Comparison of ENCODE assay signal across 15 cellular contexts in genomic region chr1:234912541-234913312, GRCh38.
A peak's percentile ranks its signal among the peaks of the same experiment; 100 is the strongest.
DNase-seq lines count a peak whose midpoint lies in the region; ATAC-seq and TF ChIP-seq lines count a peak whose summit lies in the region.
"Had no signal": no experiment of that assay in that cellular context is flagged by ENCODE, and none has a peak within 500 bp of the region (broad histone marks: within the 10 kb centered on the region; RNA-seq: fewer than 3 reads in every experiment).

No MANE protein-coding gene starts in this region.

- H2BK5ac ChIP-seq in neuronal stem cell (ENCODE audit: low read length), result no peak overlapping the region

- peak overlapping the region; percentile 17 for H2AFZ ChIP-seq in neuronal stem cell (ENCODE audit: low read length)

- H3K9me3 Mint-ChIP-seq in CD8-positive, alpha-beta T cell, result no peaks in the 10 kb centered on the region
- peaks cover 10% of the 10 kb centered on the region for H3K9me3 Mint-ChIP-seq in WTC11
- H3K9me3 Mint-ChIP-seq: activated naive CD4-positive, alpha-beta T cell treated with anti-CD3 and anti-CD28 coated beads, Interleukin-2, amount 50 U/mL, for 24 hours had no signal

- no peak overlapping the region for H2BK12ac ChIP-seq in neuronal stem cell (ENCODE audit: low read length)

- no CpG with 5 or more reads among the region's 10 CpGs for WGBS in neuronal stem cell (ENCODE audit: extremely low coverage in 2 of 2, insufficient read length in 2 of 2, insufficient replicate concordance in 1 of 2), 2 donors

- CTCF ChIA-PET in CD8-positive, alpha-beta T cell (lab: Charles Lee), result interaction anchor here (1.1 kb wide), 1 partner anchor 10 kb away, joined by 3 read pairs; no protein-coding TSS in a partner anchor
- CTCF ChIA-PET in WTC11 (lab: Charles Lee), result interaction anchor here (0.7 kb wide), 1 partner anchor 45 kb away, joined by 3 read pairs; no protein-coding TSS in a partner anchor

- H3K4me2 ChIP-seq in neuronal stem cell (ENCODE audit: insufficient read depth, low read length, poor library complexity, severe bottlenecking), result no peak overlapping the region

- POLR2A ChIA-PET in CD8-positive, alpha-beta T cell (lab: Charles Lee), result interaction anchor here (0.6 to 1.1 kb wide), 4 partner anchors 67 to 314 kb away, joined by 3 to 5 read pairs (median 3); no protein-coding TSS in a partner anchor
- POLR2A ChIA-PET in WTC11 (lab: Charles Lee), result no interaction called here

- H2BK15ac ChIP-seq in neuronal stem cell (ENCODE audit: low read length), result peak overlapping the region; percentile 35

- peak; percentile 43 for ATAC-seq in CD8-positive, alpha-beta T cell
- ATAC-seq in WTC11 (peak; percentile 27), HG03108 (IDR thresholded peaks at IDR 0.05; ENCODE audit: unreplicated experiment) (no peak)
- ATAC-seq: HCT116 had no signal

- H3K27me3 Mint-ChIP-seq in CD8-positive, alpha-beta T cell (ENCODE audit: low read depth), result no peaks in the 10 kb centered on the region
- H3K27me3 Mint-ChIP-seq in WTC11 (ENCODE audit: low read depth), result peaks cover 18% of the 10 kb centered on the region
- H3K27me3 Mint-ChIP-seq: activated naive CD4-positive, alpha-beta T cell treated with anti-CD3 and anti-CD28 coated beads, Interleukin-2, amount 50 U/mL, for 24 hours; B cell had no signal

- peak overlapping the region; percentile 9 for H3K4me3 Mint-ChIP-seq in CD8-positive, alpha-beta T cell
- no peak overlapping the region for H3K4me3 Mint-ChIP-seq in WTC11
- H3K4me3 Mint-ChIP-seq: activated naive CD4-positive, alpha-beta T cell treated with anti-CD3 and anti-CD28 coated beads, Interleukin-2, amount 50 U/mL, for 24 hours; B cell had no signal

- no peaks in the 10 kb centered on the region for H3K9me3 ChIP-seq in CD8-positive, alpha-beta T cell (ENCODE audit: low read length)
- peaks cover 7% of the 10 kb centered on the region for H3K9me3 ChIP-seq in left ventricle myocardium inferior (replicated peaks)
- H3K9me3 ChIP-seq in neuronal stem cell (replicated peaks in 1 of 2; ENCODE audit: control insufficient read depth in 2 of 2, insufficient read depth in 1 of 2, low read depth in 1 of 2, low read length in 2 of 2), result no peaks in the 10 kb centered on the region
- H3K9me3 ChIP-seq: neutrophil had no signal

- peaks cover 24% of the 10 kb centered on the region for H3K4me1 ChIP-seq in CD8-positive, alpha-beta T cell (ENCODE audit: insufficient read depth, low read length)
- H3K4me1 ChIP-seq in left ventricle myocardium inferior, result peaks cover 77% of the 10 kb centered on the region
- H3K4me1 ChIP-seq in neuronal stem cell (ENCODE audit: control insufficient read depth in 2 of 2, insufficient read depth in 1 of 2, low read depth in 1 of 2, low read length in 2 of 2), result peaks cover 16 to 21% of the 10 kb centered on the region in 2 donors

- H3K27ac Mint-ChIP-seq in CD8-positive, alpha-beta T cell, result peak overlapping the region; percentile 85
- no peak overlapping the region for H3K27ac Mint-ChIP-seq in WTC11
- H3K27ac Mint-ChIP-seq: activated naive CD4-positive, alpha-beta T cell treated with anti-CD3 and anti-CD28 coated beads, Interleukin-2, amount 50 U/mL, for 24 hours; B cell had no signal

- peak overlapping the region; percentile 58 for H2AK5ac ChIP-seq in neuronal stem cell (ENCODE audit: low read depth, low read length)

- no peaks in the 10 kb centered on the region for H3K36me3 Mint-ChIP-seq in CD8-positive, alpha-beta T cell
- H3K36me3 Mint-ChIP-seq in WTC11, result peaks cover 4% of the 10 kb centered on the region; the same call in 1 of the 2 replicates
- H3K36me3 Mint-ChIP-seq: activated naive CD4-positive, alpha-beta T cell treated with anti-CD3 and anti-CD28 coated beads, Interleukin-2, amount 50 U/mL, for 24 hours had no signal

- no peak overlapping the region for H2BK120ac ChIP-seq in neuronal stem cell (ENCODE audit: low read depth, low read length)

- H3K23ac ChIP-seq in neuronal stem cell (ENCODE audit: low read depth, low read length, poor library complexity), result no peak overlapping the region

- no peak for TF ChIP-seq CTCF in CD8-positive, alpha-beta T cell (IDR thresholded peaks at IDR 0.05)
- TF ChIP-seq CTCF in WTC11 (IDR thresholded peaks at IDR 0.05) (no peak), left ventricle myocardium inferior (IDR thresholded peaks at IDR 0.05; ENCODE audit: borderline replicate concordance) (peak; percentile 38)

- H3K14ac ChIP-seq in neuronal stem cell (ENCODE audit: low read length), result no peak overlapping the region

- H3K79me1 ChIP-seq in neuronal stem cell (ENCODE audit: low read depth, low read length), result no peaks in the 10 kb centered on the region

- no peaks in the 10 kb centered on the region for H3K36me3 ChIP-seq in CD8-positive, alpha-beta T cell (ENCODE audit: insufficient read depth, low read length)
- H3K36me3 ChIP-seq in left ventricle myocardium inferior (no peaks in the 10 kb centered on the region), neuronal stem cell (replicated peaks in 1 of 2; ENCODE audit: control insufficient read depth in 2 of 2, insufficient read depth in 2 of 2, low read length in 2 of 2) (no peaks in the 10 kb centered on the region)
- H3K36me3 ChIP-seq: neutrophil had no signal

- no peak overlapping the region for H4K91ac ChIP-seq in neuronal stem cell (ENCODE audit: low read depth, low read length, poor library complexity)

- intact Hi-C loops in CD8-positive, alpha-beta T cell (cut with DNase I, micrococcal nuclease), result no loop called here
- intact Hi-C loops in left ventricle myocardium inferior (cut with micrococcal nuclease), result no loop called here

- no peak overlapping the region for H3K9ac ChIP-seq in neuronal stem cell (ENCODE audit: low read depth, low read length, poor library complexity)

- H4K8ac ChIP-seq in neuronal stem cell (ENCODE audit: low read depth, low read length), result no peak overlapping the region

- no peak overlapping the region for H3K4me3 ChIP-seq in CD8-positive, alpha-beta T cell (ENCODE audit: low read depth, low read length)
- no peak overlapping the region for H3K4me3 ChIP-seq in left ventricle myocardium inferior
- H3K4me3 ChIP-seq in neuronal stem cell (ENCODE audit: low read length in 2 of 2), result no peak overlapping the region

- no peak overlapping the region for H3K4ac ChIP-seq in neuronal stem cell (ENCODE audit: low read length)

- no peak overlapping the region for H3K27ac ChIP-seq in CD8-positive, alpha-beta T cell (ENCODE audit: low read depth, low read length)
- H3K27ac ChIP-seq in left ventricle myocardium inferior (replicated peaks) (peak overlapping the region; percentile 97), neuronal stem cell (replicated peaks; ENCODE audit: low read length) (no peak overlapping the region)
- H3K27ac ChIP-seq: neutrophil had no signal

- DNase-seq in CD8-positive, alpha-beta T cell, result no peak
- DNase-seq in WTC11 (ENCODE audit: low spot score) (peak; percentile 40), left ventricle myocardium inferior (no peak), neuronal stem cell (ENCODE audit: low spot score) (no peak), amygdala (lab: John Stamatoyannopoulos, UW) (no peak), NCI-H1105 (lab: John Stamatoyannopoulos, UW) (no peak), NCI-H2196 treated with DMSO at 0.1 percent for 48 hours (lab: John Stamatoyannopoulos, UW; ENCODE audit: unreplicated experiment) (no peak)
- DNase-seq: activated CD4-positive, alpha-beta T cell treated with anti-CD3 and anti-CD28 coated beads for 48 hours; effector CD8-positive, alpha-beta T cell; NCI-H524 treated with DMSO at 0.1 percent for 48 hours had no signal

- no peaks in the 10 kb centered on the region for H3K27me3 ChIP-seq in CD8-positive, alpha-beta T cell (ENCODE audit: insufficient read depth, low read length)
- H3K27me3 ChIP-seq in left ventricle myocardium inferior (ENCODE audit: low read depth) (no peaks in the 10 kb centered on the region), neuronal stem cell (ENCODE audit: control insufficient read depth in 3 of 3, insufficient read depth in 3 of 3, low read depth in 1 of 3, low read length in 3 of 3) (no peaks in the 10 kb centered on the region)
- H3K27me3 ChIP-seq: neutrophil had no signal

- H3K18ac ChIP-seq in neuronal stem cell (ENCODE audit: low read length), result peak overlapping the region; percentile 3

- peaks cover 36% of the 10 kb centered on the region for H3K4me1 Mint-ChIP-seq in CD8-positive, alpha-beta T cell (ENCODE audit: low read depth)
- H3K4me1 Mint-ChIP-seq in WTC11, result peaks cover 45% of the 10 kb centered on the region

TF ChIP-seq in WTC11, 78 proteins besides CTCF, POLR2A, EP300 and RAD21:
- TF ChIP-seq TCF7 (CRISPR knock-in tag; IDR thresholded peaks at IDR 0.05; ENCODE audit: low read depth) (no peak), ZNF423 (CRISPR knock-in tag; IDR thresholded peaks at IDR 0.05) (peak; percentile 55; the same call in 1 of the 2 replicates), ZNF317 (CRISPR knock-in tag; IDR thresholded peaks at IDR 0.05; ENCODE audit: borderline replicate concordance, low read depth) (no peak), ESRRA (CRISPR knock-in tag; IDR thresholded peaks at IDR 0.05; ENCODE audit: borderline replicate concordance) (no peak), MLX (CRISPR knock-in tag; IDR thresholded peaks at IDR 0.05) (no peak), ETV6 (CRISPR knock-in tag; IDR thresholded peaks at IDR 0.05) (no peak), ZNF671 (CRISPR knock-in tag; IDR thresholded peaks at IDR 0.05) (no peak), HMGA2 (CRISPR knock-in tag; IDR thresholded peaks at IDR 0.05) (no peak), ZNF138 (CRISPR knock-in tag; conservative IDR thresholded peaks at IDR 0.05) (no peak)
